9 cellular contexts compared by ENCODE assay signal in genomic region chr19:2290441-2291184, GRCh38. TPM values are rescaled to one million over a fixed set of nuclear protein-coding genes. Genes with fewer than 3 reads are reported as not detected.
DNase-seq lines count a peak whose midpoint lies in the region; ATAC-seq and TF ChIP-seq lines count a peak whose summit lies in the region.
"Had no signal": no experiment of that assay in that cellular context is flagged by ENCODE, and none has a peak within 500 bp of the region (broad histone marks: within the 10 kb centered on the region; RNA-seq: fewer than 3 reads in every experiment).

No MANE protein-coding gene starts in this region.

- peak; percentile 37 for DNase-seq in stimulated activated CD4-positive, alpha-beta T cell treated with anti-CD3 and anti-CD28 coated beads, Interleukin-15, amount 100 ng/mL, for 24 hours
- no peak for DNase-seq in stimulated activated CD4-positive, alpha-beta T cell treated with anti-CD3 and anti-CD28 coated beads, Interleukin-2, amount 100 ng/mL, for 48 hours
- peak; percentile 28 to 29 for DNase-seq in activated CD4-positive, alpha-beta T cell treated with anti-CD3 and anti-CD28 coated beads, Interleukin-2, amount 50 U/mL, for 48 hours
- DNase-seq in vagina (ENCODE audit: extremely low spot score in 2 of 2) = no peak
- no peak for DNase-seq in stimulated activated CD4-positive, alpha-beta T cell treated with anti-CD3 and anti-CD28 coated beads, Interleukin-4, amount 100 ng/mL, for 1 hour
- no peak for DNase-seq in NCI-H226
- DNase-seq: erythroblast had no signal

- ATAC-seq in GM19463 (IDR thresholded peaks at IDR 0.05; ENCODE audit: unreplicated experiment) = no peak

- H3K36me3 ChIP-seq in liver (ENCODE audit: control insufficient read depth in 4 of 4, insufficient read depth in 3 of 4, low read depth in 1 of 4, low read length in 3 of 4) = no peaks in the 10 kb centered on the region
- no peaks in the 10 kb centered on the region for H3K36me3 ChIP-seq in vagina

- no peak overlapping the region for H3K9ac ChIP-seq in liver (ENCODE audit: low read depth in 1 of 2, low read length in 2 of 2)

- no peak for TF ChIP-seq POLR2A in vagina (IDR thresholded peaks at IDR 0.05)

- no peak for TF ChIP-seq RAD21 in liver (IDR thresholded peaks at IDR 0.05)

- H3K27me3 ChIP-seq in liver (ENCODE audit: control insufficient read depth in 4 of 4, insufficient read depth in 4 of 4, low read length in 3 of 4) (peaks cover 0 to 3% (median 0%) of the 10 kb centered on the region in 4 donors), vagina (peaks cover 8% of the 10 kb centered on the region)

- TF ChIP-seq CTCF in liver (IDR thresholded peaks at IDR 0.05; ENCODE audit: low read depth, low read length, missing input control) = no peak
- no peak for TF ChIP-seq CTCF in vagina (IDR thresholded peaks at IDR 0.05)

- peak overlapping the region in 2 of 3 donors; percentile 28 to 42 for H3K4me3 ChIP-seq in liver (ENCODE audit: low read depth in 1 of 3, low read length in 3 of 3)
- peak overlapping the region; percentile 25 to 27 for H3K4me3 ChIP-seq in vagina

- H3K27ac ChIP-seq in liver (ENCODE audit: low read depth in 1 of 2, low read length in 2 of 2) (peak overlapping the region; percentile 50 to 61), vagina (no peak overlapping the region)

- H3K9me3 ChIP-seq in liver (ENCODE audit: control insufficient read depth in 4 of 4, low read length in 3 of 4) (no peaks in the 10 kb centered on the region), vagina (no peaks in the 10 kb centered on the region)

- peaks cover 0 to 20% (median 11%) of the 10 kb centered on the region in 4 donors for H3K4me1 ChIP-seq in liver (ENCODE audit: control insufficient read depth in 4 of 4, insufficient read depth in 4 of 4, low read length in 3 of 4)
- H3K4me1 ChIP-seq in vagina = peaks cover 39% of the 10 kb centered on the region

- intact Hi-C loops in vagina (cut with DNase I) = no loop called here

- 4% methylated on average over 82 of the region's 82 CpGs for WGBS in liver

TF ChIP-seq in liver, 16 proteins besides CTCF, POLR2A, EP300 and RAD21:
- no peak for TF ChIP-seq EGR1 (IDR thresholded peaks at IDR 0.05; ENCODE audit: low read depth in 2 of 2)
- TF ChIP-seq HNF4A (conservative IDR thresholded peaks at IDR 0.05) = no peak
- TF ChIP-seq, protein P1, sequence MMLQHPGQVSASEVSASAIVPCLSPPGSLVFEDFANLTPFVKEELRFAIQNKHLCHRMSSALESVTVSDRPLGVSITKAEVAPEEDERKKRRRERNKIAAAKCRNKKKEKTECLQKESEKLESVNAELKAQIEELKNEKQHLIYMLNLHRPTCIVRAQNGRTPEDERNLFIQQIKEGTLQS (IDR thresholded peaks at IDR 0.05) = no peak
- TF ChIP-seq RXRA (IDR thresholded peaks at IDR 0.05) = no peak
- TF ChIP-seq FOXA1 (IDR thresholded peaks at IDR 0.05) = no peak
- TF ChIP-seq YY1 (IDR thresholded peaks at IDR 0.05) = no peak
- no peak for TF ChIP-seq FOXA2 (IDR thresholded peaks at IDR 0.05)
- no peak for TF ChIP-seq REST (IDR thresholded peaks at IDR 0.05)
- TF ChIP-seq TAF1 (conservative IDR thresholded peaks at IDR 0.05) = no peak
- TF ChIP-seq JUND (IDR thresholded peaks at IDR 0.05) = no peak
- TF ChIP-seq, protein P2, sequence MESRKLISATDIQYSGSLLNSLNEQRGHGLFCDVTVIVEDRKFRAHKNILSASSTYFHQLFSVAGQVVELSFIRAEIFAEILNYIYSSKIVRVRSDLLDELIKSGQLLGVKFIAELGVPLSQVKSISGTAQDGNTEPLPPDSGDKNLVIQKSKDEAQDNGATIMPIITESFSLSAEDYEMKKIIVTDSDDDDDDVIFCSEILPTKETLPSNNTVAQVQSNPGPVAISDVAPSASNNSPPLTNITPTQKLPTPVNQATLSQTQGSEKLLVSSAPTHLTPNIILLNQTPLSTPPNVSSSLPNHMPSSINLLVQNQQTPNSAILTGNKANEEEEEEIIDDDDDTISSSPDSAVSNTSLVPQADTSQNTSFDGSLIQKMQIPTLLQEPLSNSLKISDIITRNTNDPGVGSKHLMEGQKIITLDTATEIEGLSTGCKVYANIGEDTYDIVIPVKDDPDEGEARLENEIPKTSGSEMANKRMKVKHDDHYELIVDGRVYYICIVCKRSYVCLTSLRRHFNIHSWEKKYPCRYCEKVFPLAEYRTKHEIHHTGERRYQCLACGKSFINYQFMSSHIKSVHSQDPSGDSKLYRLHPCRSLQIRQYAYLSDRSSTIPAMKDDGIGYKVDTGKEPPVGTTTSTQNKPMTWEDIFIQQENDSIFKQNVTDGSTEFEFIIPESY (IDR thresholded peaks at IDR 0.05) = no peak
- no peak for TF ChIP-seq NR2F2 (IDR thresholded peaks at IDR 0.05)

RNA-seq across cellular contexts. Expression of gene PEAK3, which starts 8.6 kb away (rescaled TPM):
- total RNA-seq in liver (under 1 TPM; 0.09 to 0.67 TPM), vagina (2.0 TPM)
- under 1 TPM; 0.21 to 0.42 TPM for polyA plus RNA-seq in liver

RNA-seq across cellular contexts. Expression of gene LINGO3, which starts 17.3 kb away (rescaled TPM):
- total RNA-seq in liver (under 1 TPM; 0.05 to 0.08 TPM), vagina (not detected)
- polyA plus RNA-seq in liver = under 1 TPM; 0.02 to 0.08 TPM

RNA-seq across cellular contexts. Expression of gene JSRP1, which starts 34.4 kb away (rescaled TPM):
- total RNA-seq in liver (under 1 TPM in 1 of 2 donors, not detected in 1; 0.25 TPM), vagina (not detected)
- under 1 TPM; 0.39 to 0.45 TPM for polyA plus RNA-seq in liver

RNA-seq across cellular contexts. Expression of gene LSM7, which starts 37.8 kb away (rescaled TPM):
- total RNA-seq in liver = 10 to 100 TPM; 23.6 to 37.9 TPM
- polyA plus RNA-seq in liver = 10 to 100 TPM; 39.0 to 59.9 TPM
- 135 TPM for total RNA-seq in vagina

RNA-seq across cellular contexts. Expression of gene SPPL2B, which starts 37.9 kb away (rescaled TPM):
- total RNA-seq in liver (10 to 100 TPM; 20.2 to 34.6 TPM), vagina (54.3 TPM)
- 10 to 100 TPM in 1 of 2 donors, 1 to 10 TPM in 1; 9.5 to 22.6 TPM for polyA plus RNA-seq in liver

Comparison
In these comparisons a context has a peak if more than half of its experiments do, and no peak if none do; other contexts are left out.
1. DNase-seq: peak in stimulated activated CD4-positive, alpha-beta T cell treated with anti-CD3 and anti-CD28 coated beads, Interleukin-15, amount 100 ng/mL, for 24 hours (single experiment) and activated CD4-positive, alpha-beta T cell treated with anti-CD3 and anti-CD28 coated beads, Interleukin-2, amount 50 U/mL, for 48 hours (2 of 2); none in stimulated activated CD4-positive, alpha-beta T cell treated with anti-CD3 and anti-CD28 coated beads, Interleukin-2, amount 100 ng/mL, for 48 hours (0 of 2), vagina (0 of 2), stimulated activated CD4-positive, alpha-beta T cell treated with anti-CD3 and anti-CD28 coated beads, Interleukin-4, amount 100 ng/mL, for 1 hour (single experiment) and NCI-H226 (single experiment).